Comparison of ENCODE assay signal across 9 cellular contexts in the genomic region with DNA sequence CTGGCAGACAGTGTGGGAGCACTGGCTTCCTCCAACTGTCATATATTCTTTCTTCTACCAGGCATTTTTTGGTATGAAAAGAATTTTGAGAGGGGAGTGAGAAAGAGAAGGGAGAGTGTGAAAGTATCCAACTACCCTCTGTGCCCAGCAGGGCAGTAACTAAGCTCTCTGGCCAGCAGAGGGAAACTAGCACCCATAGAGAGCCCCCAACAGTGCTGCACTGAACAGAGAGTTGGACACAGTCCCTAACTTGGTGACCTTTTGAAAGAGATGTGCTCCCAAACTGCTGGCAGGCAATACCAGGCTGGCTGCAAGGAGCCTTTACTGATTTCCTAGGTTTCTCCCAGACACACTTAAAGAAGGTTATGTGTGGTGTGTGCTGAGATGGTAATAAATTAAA.
DNase-seq lines count a peak whose midpoint lies in the region; ATAC-seq and TF ChIP-seq lines count a peak whose summit lies in the region.
"Had no signal": no experiment of that assay in that cellular context is flagged by ENCODE, and none has a peak within 500 bp of the region (broad histone marks: within the 10 kb centered on the region; RNA-seq: fewer than 3 reads in every experiment).

No MANE protein-coding gene starts in this region.

- no peaks in the 10 kb centered on the region for H3K4me1 ChIP-seq in Caco-2
- H3K4me1 ChIP-seq in ovary (ENCODE audit: insufficient read depth): no peaks in the 10 kb centered on the region

- TF ChIP-seq POLR2A in ovary (IDR thresholded peaks at IDR 0.05): no peak

- H3K4me3 Mint-ChIP-seq in Caco-2 (ENCODE audit: unreplicated experiment): no peak overlapping the region

- no TSS peak for BruUV-seq in Caco-2 (replicated peaks; lab: Mats Ljungman, UMichigan)

- CTCF ChIA-PET in Caco-2 (lab: Charles Lee): interaction anchor here (0.7 kb wide), 1 partner anchor 468 kb away, joined by 3 read pairs; no protein-coding TSS in a partner anchor

- no peak overlapping the region for H3K4me3 ChIP-seq in Caco-2 (ENCODE audit: low read depth, low read length)
- no peak overlapping the region for H3K4me3 ChIP-seq in fibroblast of the aortic adventitia (ENCODE audit: low read depth, low read length)
- no peak overlapping the region for H3K4me3 ChIP-seq in ovary

- POLR2A ChIA-PET in Caco-2 (lab: Charles Lee): no interaction called here

- no peak for ATAC-seq in GM19467 (IDR thresholded peaks at IDR 0.05; ENCODE audit: unreplicated experiment)
- ATAC-seq in GM21367 (IDR thresholded peaks at IDR 0.05; ENCODE audit: unreplicated experiment): no peak
- ATAC-seq in GM18868 (IDR thresholded peaks at IDR 0.05; ENCODE audit: unreplicated experiment): no peak

- no peaks in the 10 kb centered on the region for H3K36me3 ChIP-seq in Caco-2 (ENCODE audit: control insufficient read depth, insufficient read depth, low read length)
- no peaks in the 10 kb centered on the region for H3K36me3 ChIP-seq in ovary

- no peaks in the 10 kb centered on the region for H3K4me1 Mint-ChIP-seq in Caco-2 (ENCODE audit: low read depth, unreplicated experiment)

- TF ChIP-seq CTCF in Caco-2 (IDR thresholded peaks at IDR 0.05; ENCODE audit: insufficient read depth in 1 of 2, low read depth in 1 of 2, low read length in 1 of 2, severe bottlenecking in 1 of 2, unreplicated experiment in 1 of 2) (peak; percentile 29 to 69), fibroblast of the aortic adventitia (IDR thresholded peaks at IDR 0.05; ENCODE audit: insufficient read depth, low read length) (peak; percentile 52), ovary (IDR thresholded peaks at IDR 0.05) (peak in 1 of 3 donors; percentile 27)

- no peak overlapping the region for H3K27ac ChIP-seq in ovary
- H3K27ac ChIP-seq: KMS-11 had no signal

- H3K9me3 ChIP-seq in Caco-2 (no peaks in the 10 kb centered on the region), ovary (no peaks in the 10 kb centered on the region)

- H3K27me3 ChIP-seq in Caco-2 (replicated peaks; ENCODE audit: control insufficient read depth, insufficient read depth, low read length) (no peaks in the 10 kb centered on the region), ovary (no peaks in the 10 kb centered on the region)

- no peaks in the 10 kb centered on the region for H3K9me3 Mint-ChIP-seq in Caco-2 (ENCODE audit: unreplicated experiment)

- peaks cover 5% of the 10 kb centered on the region for H3K27me3 Mint-ChIP-seq in Caco-2 (ENCODE audit: insufficient read depth, unreplicated experiment)

- no peak for TF ChIP-seq EP300 in ovary (IDR thresholded peaks at IDR 0.05)

- DNase-seq in Caco-2 (peak; percentile 49 to 56), NCI-H460 (ENCODE audit: extremely low read depth, low read depth) (peak; percentile 69), fibroblast of the aortic adventitia (ENCODE audit: low read depth) (peak; percentile 38), ovary (peak in 3 of 5 donors; percentile 11 to 28 (median 24))
- DNase-seq in stimulated activated CD8-positive, alpha-beta memory T cell treated with anti-CD3 and anti-CD28 coated beads, Interleukin-4, amount 100 ng/mL, for 48 hours: no peak

- H3K27ac Mint-ChIP-seq in Caco-2 (ENCODE audit: unreplicated experiment): no peak overlapping the region

- intact Hi-C loops in Caco-2 (cut with micrococcal nuclease; ENCODE audit: unreplicated experiment): loop anchor here (5.0 kb wide), 1 partner anchor 177 kb away; no protein-coding TSS in a partner anchor
- intact Hi-C loops in ovary (cut with DNase I): no loop called here

- H3K36me3 Mint-ChIP-seq in Caco-2 (ENCODE audit: insufficient read depth, unreplicated experiment): no peaks in the 10 kb centered on the region
